ENCODE assay signal across 25 cellular contexts in genomic region chr3:61662861-61663260, GRCh38.
"Had no signal": no experiment of that assay in that cellular context is flagged by ENCODE, and none has a peak within 500 bp of the region (broad histone marks: within the 10 kb centered on the region; RNA-seq: fewer than 3 reads in every experiment).

No MANE protein-coding gene starts in this region.

- H3K27me3 Mint-ChIP-seq: memory B cell; natural killer cell treated with Interleukin-12 subunit alpha and Interleukin-12 subunit beta and Interleukin-15 and Interleukin-18, amount 100 ng/mL, for 72 hours; progenitor cell of endocrine pancreas; stimulated activated memory B cell treated with anti-CD40 and anti-IgM and Interleukin-4, amounts not matched to agents 10 μg/mL and 1 μg/mL and 100 μg/mL, for 72 hours; stimulated activated naive CD8-positive, alpha-beta T cell treated with anti-CD3 and anti-CD28 coated beads, Interleukin-15, amount 100 ng/mL, for 72 hours; type B pancreatic cell had no signal

- H3K4me3 Mint-ChIP-seq: immature natural killer cell; memory B cell; naive thymus-derived CD4-positive, alpha-beta T cell; natural killer cell treated with Interleukin-12 subunit alpha and Interleukin-12 subunit beta and Interleukin-15 and Interleukin-18, amount 100 ng/mL, for 72 hours; stimulated activated memory B cell treated with anti-CD40 and anti-IgM and Interleukin-4, amounts not matched to agents 10 μg/mL and 1 μg/mL and 100 μg/mL, for 72 hours; stimulated activated naive CD8-positive, alpha-beta T cell treated with anti-CD3 and anti-CD28 coated beads, Interleukin-15, amount 100 ng/mL, for 72 hours; type B pancreatic cell had no signal

- FAIRE-seq: islet of Langerhans had no signal

- DNase-seq: immature natural killer cell; left ventricle myocardium inferior; midbrain; mucosa of descending colon; naive thymus-derived CD4-positive, alpha-beta T cell; ovary; right lobe of liver; stimulated activated CD4-positive, alpha-beta T cell treated with anti-CD3 and anti-CD28 coated beads, Interleukin-1b, Interleukin-23, amount 100 ng/mL, for 48 hours; stimulated activated CD4-positive, alpha-beta T cell treated with anti-CD3 and anti-CD28 coated beads, Interleukin-2, amount 100 ng/mL, for 48 hours; stimulated activated CD4-positive, alpha-beta T cell treated with anti-CD3 and anti-CD28 coated beads, Interleukin-4, amount 100 ng/mL, for 4 hours; stimulated activated CD8-positive, alpha-beta memory T cell treated with anti-CD3 and anti-CD28 coated beads, Interleukin-4, amount 100 ng/mL, for 48 hours; stimulated activated naive CD4-positive, alpha-beta T cell treated with Interleukin-2 at 50 U/mL for 16 hours; stimulated activated naive CD8-positive, alpha-beta T cell treated with anti-CD3 and anti-CD28 coated beads, Interleukin-15, amount 100 ng/mL, for 72 hours; substantia nigra; uterus had no signal

- H3K27ac ChIP-seq: left ventricle myocardium inferior, ovary, right atrium auricular region, right lobe of liver, tibial nerve, uterus had no signal

- H3K4me1 ChIP-seq: uterus had no signal

- H3K4me3 ChIP-seq: left ventricle myocardium inferior, lung, mucosa of descending colon, ovary, right atrium auricular region, right lobe of liver, smooth muscle cell, tibial nerve, uterus had no signal

- H3K27me3 ChIP-seq: ovary, right atrium auricular region, right lobe of liver, tibial nerve, uterus had no signal

- H3K4me1 Mint-ChIP-seq: immature natural killer cell; memory B cell; naive thymus-derived CD4-positive, alpha-beta T cell; stimulated activated memory B cell treated with anti-CD40 and anti-IgM and Interleukin-4, amounts not matched to agents 10 μg/mL and 1 μg/mL and 100 μg/mL, for 72 hours; stimulated activated naive CD8-positive, alpha-beta T cell treated with anti-CD3 and anti-CD28 coated beads, Interleukin-15, amount 100 ng/mL, for 72 hours had no signal

- H3K27ac Mint-ChIP-seq: immature natural killer cell; memory B cell; naive thymus-derived CD4-positive, alpha-beta T cell; natural killer cell treated with Interleukin-12 subunit alpha and Interleukin-12 subunit beta and Interleukin-15 and Interleukin-18, amount 100 ng/mL, for 72 hours; progenitor cell of endocrine pancreas; stimulated activated memory B cell treated with anti-CD40 and anti-IgM and Interleukin-4, amounts not matched to agents 10 μg/mL and 1 μg/mL and 100 μg/mL, for 72 hours; stimulated activated naive CD8-positive, alpha-beta T cell treated with anti-CD3 and anti-CD28 coated beads, Interleukin-15, amount 100 ng/mL, for 72 hours; type B pancreatic cell had no signal

- H3K9me3 ChIP-seq: left ventricle myocardium inferior, mucosa of descending colon, ovary, right atrium auricular region, right lobe of liver, tibial nerve, uterus had no signal

- H3K36me3 Mint-ChIP-seq: immature natural killer cell; naive thymus-derived CD4-positive, alpha-beta T cell; natural killer cell treated with Interleukin-12 subunit alpha and Interleukin-12 subunit beta and Interleukin-15 and Interleukin-18, amount 100 ng/mL, for 72 hours; stimulated activated memory B cell treated with anti-CD40 and anti-IgM and Interleukin-4, amounts not matched to agents 10 μg/mL and 1 μg/mL and 100 μg/mL, for 72 hours had no signal

- H3K36me3 ChIP-seq: left ventricle myocardium inferior, ovary, right atrium auricular region, right lobe of liver, tibial nerve, uterus had no signal

- H3K9me3 Mint-ChIP-seq: memory B cell; stimulated activated memory B cell treated with anti-CD40 and anti-IgM and Interleukin-4, amounts not matched to agents 10 μg/mL and 1 μg/mL and 100 μg/mL, for 72 hours; stimulated activated naive CD8-positive, alpha-beta T cell treated with anti-CD3 and anti-CD28 coated beads, Interleukin-15, amount 100 ng/mL, for 72 hours had no signal
